ENCODE assay signal across 2 cellular contexts in genomic region chr2:227106845-227107759, GRCh38.
TF ChIP-seq lines count a peak whose summit lies in the region.

No MANE protein-coding gene starts in this region.

TF ChIP-seq in SK-N-SH, 30 proteins besides CTCF, POLR2A, EP300 and RAD21:
- TF ChIP-seq JUND (IDR thresholded peaks at IDR 0.05) (no peak), TCF12 (IDR thresholded peaks at IDR 0.05) (no peak), ZBTB33 (IDR thresholded peaks at IDR 0.05; ENCODE audit: borderline replicate concordance, low read depth) (no peak), SMC3 (IDR thresholded peaks at IDR 0.05; ENCODE audit: low read depth, low read length) (peak; percentile 81)

TF ChIP-seq in HepG2, 621 proteins besides CTCF, POLR2A, EP300 and RAD21 (continues in another document):
- no peak for TF ChIP-seq GPN1 (CRISPR knock-in tag; IDR thresholded peaks at IDR 0.05; ENCODE audit: borderline replicate concordance)
- TF ChIP-seq HNRNPK (IDR thresholded peaks at IDR 0.05; ENCODE audit: low read depth, low read length, poor library complexity, severe bottlenecking): no peak
- TF ChIP-seq ZNF367 (CRISPR knock-in tag; IDR thresholded peaks at IDR 0.05; ENCODE audit: borderline replicate concordance): no peak
- no peak for TF ChIP-seq HINFP (CRISPR knock-in tag; IDR thresholded peaks at IDR 0.05; ENCODE audit: low read depth)
- no peak for TF ChIP-seq ZNF569 (CRISPR knock-in tag; IDR thresholded peaks at IDR 0.05; ENCODE audit: borderline replicate concordance)
- TF ChIP-seq KLF12 (CRISPR knock-in tag; IDR thresholded peaks at IDR 0.05; ENCODE audit: borderline replicate concordance): no peak
- no peak for TF ChIP-seq ZNF891 (CRISPR knock-in tag; IDR thresholded peaks at IDR 0.05)
- no peak for TF ChIP-seq ZNF275 (CRISPR knock-in tag; IDR thresholded peaks at IDR 0.05; ENCODE audit: borderline replicate concordance)
- TF ChIP-seq IKZF5 (CRISPR knock-in tag; IDR thresholded peaks at IDR 0.05): no peak
- TF ChIP-seq ZNF839 (CRISPR knock-in tag; IDR thresholded peaks at IDR 0.05; ENCODE audit: borderline replicate concordance): no peak
- TF ChIP-seq MXI1 (IDR thresholded peaks at IDR 0.05; ENCODE audit: borderline replicate concordance, low read depth, low read length): no peak
- TF ChIP-seq ZNF737 (CRISPR knock-in tag; IDR thresholded peaks at IDR 0.05; ENCODE audit: borderline replicate concordance): no peak
- no peak for TF ChIP-seq POGZ (CRISPR knock-in tag; IDR thresholded peaks at IDR 0.05)
- no peak for TF ChIP-seq ATM (IDR thresholded peaks at IDR 0.05; ENCODE audit: borderline replicate concordance)
- no peak for TF ChIP-seq TIGD3 (CRISPR knock-in tag; IDR thresholded peaks at IDR 0.05; ENCODE audit: borderline replicate concordance)
- TF ChIP-seq STAG1 (CRISPR knock-in tag; IDR thresholded peaks at IDR 0.05): peak; percentile 99
- TF ChIP-seq ZFP1 (CRISPR knock-in tag; IDR thresholded peaks at IDR 0.05): 0 out of 2 replicates have a peak, but pooled peaks have one; percentile 15
- no peak for TF ChIP-seq ZHX2 (IDR thresholded peaks at IDR 0.05; ENCODE audit: low read depth)
- TF ChIP-seq ZHX2 (CRISPR knock-in tag; IDR thresholded peaks at IDR 0.05; ENCODE audit: borderline replicate concordance): no peak
- no peak for TF ChIP-seq ZNF512B (CRISPR knock-in tag; IDR thresholded peaks at IDR 0.05; ENCODE audit: borderline replicate concordance)
- TF ChIP-seq NPAS2 (CRISPR knock-in tag; IDR thresholded peaks at IDR 0.05; ENCODE audit: borderline replicate concordance): no peak
- no peak for TF ChIP-seq ARNTL (CRISPR knock-in tag; IDR thresholded peaks at IDR 0.05)
- TF ChIP-seq KLF15 (CRISPR knock-in tag; IDR thresholded peaks at IDR 0.05; ENCODE audit: borderline replicate concordance): no peak
- no peak for TF ChIP-seq PRDM10 (CRISPR knock-in tag; IDR thresholded peaks at IDR 0.05; ENCODE audit: low read depth)
- 0 out of 2 replicates have a peak, but pooled peaks have one; percentile 31 for TF ChIP-seq ZNF710 (CRISPR knock-in tag; IDR thresholded peaks at IDR 0.05; ENCODE audit: borderline replicate concordance)
- no peak for TF ChIP-seq ATRX (CRISPR knock-in tag; IDR thresholded peaks at IDR 0.05; ENCODE audit: borderline replicate concordance)
- TF ChIP-seq LBX2 (CRISPR knock-in tag; IDR thresholded peaks at IDR 0.05; ENCODE audit: borderline replicate concordance): no peak
- no peak for TF ChIP-seq SMAD9 (CRISPR knock-in tag; IDR thresholded peaks at IDR 0.05)
- no peak for TF ChIP-seq FOXA1 (IDR thresholded peaks at IDR 0.05)
- TF ChIP-seq FOXA1 (CRISPR knock-in tag; IDR thresholded peaks at IDR 0.05): no peak
- no peak for TF ChIP-seq ZNF574 (CRISPR knock-in tag; IDR thresholded peaks at IDR 0.05)
